Comparison of ENCODE assay signal across 1 cellular context in the genomic region with DNA sequence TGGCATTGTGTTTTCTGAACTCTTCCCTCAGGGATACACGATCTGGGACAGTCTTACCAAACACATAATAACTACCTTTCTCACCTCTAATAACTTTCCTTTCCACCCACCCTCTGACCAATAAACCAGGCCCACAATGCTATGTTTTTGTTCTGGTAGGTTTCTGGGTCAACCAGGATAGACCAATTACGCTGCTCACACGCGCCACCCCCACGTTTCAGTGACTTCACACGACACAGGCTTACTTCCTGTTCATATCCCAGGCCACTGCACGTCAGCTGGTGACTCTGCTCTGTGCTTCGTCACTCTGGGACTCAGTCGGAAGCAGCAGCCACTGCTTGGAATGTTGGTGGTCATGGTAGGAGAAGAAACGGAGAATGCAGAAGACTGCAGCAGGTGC.
A peak's percentile ranks its signal among the peaks of the same experiment; 100 is the strongest.
TF ChIP-seq lines count a peak whose summit lies in the region.

No MANE protein-coding gene starts in this region.

TF ChIP-seq in HepG2, 621 proteins besides CTCF, POLR2A, EP300 and RAD21:
- TF ChIP-seq, protein P1, sequence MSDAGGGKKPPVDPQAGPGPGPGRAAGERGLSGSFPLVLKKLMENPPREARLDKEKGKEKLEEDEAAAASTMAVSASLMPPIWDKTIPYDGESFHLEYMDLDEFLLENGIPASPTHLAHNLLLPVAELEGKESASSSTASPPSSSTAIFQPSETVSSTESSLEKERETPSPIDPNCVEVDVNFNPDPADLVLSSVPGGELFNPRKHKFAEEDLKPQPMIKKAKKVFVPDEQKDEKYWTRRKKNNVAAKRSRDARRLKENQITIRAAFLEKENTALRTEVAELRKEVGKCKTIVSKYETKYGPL (CRISPR knock-in tag; IDR thresholded peaks at IDR 0.05), result no peak
- TF ChIP-seq ZBTB21 (CRISPR knock-in tag; IDR thresholded peaks at IDR 0.05), result peak; percentile 70
TF ChIP-seq in HepG2: peak in this region for 1.
